Comparison of ENCODE assay signal across 19 cellular contexts in genomic region chr7:95421847-95422444, GRCh38. TPM values are rescaled to one million over a fixed set of nuclear protein-coding genes. Genes with fewer than 3 reads are reported as not detected.
A peak's percentile ranks its signal among the peaks of the same experiment; 100 is the strongest.
DNase-seq lines count a peak whose midpoint lies in the region; ATAC-seq and TF ChIP-seq lines count a peak whose summit lies in the region.
"Had no signal": no experiment of that assay in that cellular context is flagged by ENCODE, and none has a peak within 500 bp of the region (broad histone marks: within the 10 kb centered on the region; RNA-seq: fewer than 3 reads in every experiment).

No MANE protein-coding gene starts in this region.

- H3K27ac Mint-ChIP-seq in MCF 10A (ENCODE audit: low read depth, unreplicated experiment), result peak overlapping the region; percentile 78
- H3K27ac Mint-ChIP-seq: activated CD4-positive, alpha-beta T cell treated with anti-CD3 and anti-CD28 coated beads, Interleukin-2, amount 10 ng/mL, durations not matched to agents 24 days and 14 days; activated naive CD4-positive, alpha-beta T cell treated with anti-CD3 and anti-CD28 coated beads, Interleukin-2, amount 10 ng/mL, durations not matched to agents 7 days and 5 days had no signal

- no peak overlapping the region for H3K4me3 Mint-ChIP-seq in MCF 10A (ENCODE audit: unreplicated experiment)
- H3K4me3 Mint-ChIP-seq: activated CD4-positive, alpha-beta T cell treated with anti-CD3 and anti-CD28 coated beads, Interleukin-2, amount 10 ng/mL, durations not matched to agents 24 days and 14 days; activated naive CD4-positive, alpha-beta T cell treated with anti-CD3 and anti-CD28 coated beads, Interleukin-2, amount 10 ng/mL, durations not matched to agents 7 days and 5 days had no signal

- peaks cover 31% of the 10 kb centered on the region for H3K4me1 Mint-ChIP-seq in MCF 10A (ENCODE audit: insufficient read depth, unreplicated experiment)
- H3K4me1 Mint-ChIP-seq: activated CD4-positive, alpha-beta T cell treated with anti-CD3 and anti-CD28 coated beads, Interleukin-2, amount 10 ng/mL, durations not matched to agents 24 days and 14 days; activated naive CD4-positive, alpha-beta T cell treated with anti-CD3 and anti-CD28 coated beads, Interleukin-2, amount 10 ng/mL, durations not matched to agents 7 days and 5 days had no signal

- H3K4me3 ChIP-seq in mammary epithelial cell (replicated peaks in 1 of 3; ENCODE audit: insufficient read depth in 1 of 3, low read depth in 2 of 3, low read length in 3 of 3), result no peak overlapping the region
- no peak overlapping the region for H3K4me3 ChIP-seq in cardiac fibroblast (replicated peaks in 1 of 2; ENCODE audit: low read depth in 2 of 2, low read length in 2 of 2)
- H3K4me3 ChIP-seq in left lung, result no peak overlapping the region
- H3K4me3 ChIP-seq: sigmoid colon had no signal

- no peaks in the 10 kb centered on the region for H3K9me3 Mint-ChIP-seq in MCF 10A (ENCODE audit: unreplicated experiment)
- H3K9me3 Mint-ChIP-seq: activated CD4-positive, alpha-beta T cell treated with anti-CD3 and anti-CD28 coated beads, Interleukin-2, amount 10 ng/mL, durations not matched to agents 24 days and 14 days; activated naive CD4-positive, alpha-beta T cell treated with anti-CD3 and anti-CD28 coated beads, Interleukin-2, amount 10 ng/mL, durations not matched to agents 7 days and 5 days had no signal

- H3K4me2 ChIP-seq in mammary epithelial cell (ENCODE audit: insufficient read depth, low read depth, low read length), result no peak overlapping the region

- peak; percentile 22 for ATAC-seq in left lung
- no peak for ATAC-seq in HG03521 (IDR thresholded peaks at IDR 0.05; ENCODE audit: unreplicated experiment)
- ATAC-seq in GM18870 (IDR thresholded peaks at IDR 0.05; ENCODE audit: unreplicated experiment), result no peak
- no peak for ATAC-seq in HG03520 (IDR thresholded peaks at IDR 0.05; ENCODE audit: unreplicated experiment)

- no peaks in the 10 kb centered on the region for H4K20me1 ChIP-seq in mammary epithelial cell (ENCODE audit: insufficient read depth, low read length)

- in situ Hi-C loops in mammary epithelial cell (cut with MboI; ENCODE audit: low sequenced_read_pairs in 2 of 2), result no loop called here

- H3K9me3 ChIP-seq in mammary epithelial cell (replicated peaks; ENCODE audit: insufficient read depth, low read length) (no peaks in the 10 kb centered on the region), left lung (no peaks in the 10 kb centered on the region)
- H3K9me3 ChIP-seq: sigmoid colon had no signal

- H3K27me3 ChIP-seq in mammary epithelial cell (ENCODE audit: insufficient read depth, low read length) (no peaks in the 10 kb centered on the region), left lung (no peaks in the 10 kb centered on the region)
- H3K27me3 ChIP-seq: sigmoid colon had no signal

- peaks cover 16% of the 10 kb centered on the region for H3K79me2 ChIP-seq in mammary epithelial cell (ENCODE audit: insufficient read depth, low read length)

- intact Hi-C loops in MCF 10A (cut with micrococcal nuclease) (no loop called here), mammary epithelial cell (cut with micrococcal nuclease) (no loop called here), left lung (cut with DNase I) (no loop called here)

- TF ChIP-seq CTCF in MCF 10A (IDR thresholded peaks at IDR 0.05; ENCODE audit: unreplicated experiment), result no peak
- no peak for TF ChIP-seq CTCF in mammary epithelial cell (conservative IDR thresholded peaks at IDR 0.05 in 1 of 2, IDR thresholded peaks at IDR 0.05 in 1 of 2; ENCODE audit: extremely low read depth in 1 of 2, insufficient read depth in 1 of 2, low read depth in 1 of 2, low read length in 2 of 2)
- no peak for TF ChIP-seq CTCF in cardiac fibroblast (IDR thresholded peaks at IDR 0.05; ENCODE audit: low read depth, low read length)
- TF ChIP-seq CTCF in left lung (IDR thresholded peaks at IDR 0.05), result no peak

- dilution Hi-C loops in mammary epithelial cell (cut with HindIII; ENCODE audit: low sequenced_read_pairs), result no loop called here

- H3K9ac ChIP-seq in mammary epithelial cell (ENCODE audit: insufficient read depth, low read length), result no peak overlapping the region

- H3K36me3 Mint-ChIP-seq in MCF 10A (ENCODE audit: insufficient read depth, unreplicated experiment), result peaks cover 54% of the 10 kb centered on the region
- H3K36me3 Mint-ChIP-seq: activated naive CD4-positive, alpha-beta T cell treated with anti-CD3 and anti-CD28 coated beads, Interleukin-2, amount 10 ng/mL, durations not matched to agents 7 days and 5 days had no signal

- no TSS peak for BruUV-seq in MCF 10A (replicated peaks; lab: Mats Ljungman, UMichigan)
- BruUV-seq in mammary epithelial cell (replicated peaks; lab: Mats Ljungman, UMichigan), result no TSS peak

- no peaks in the 10 kb centered on the region for H3K4me1 ChIP-seq in mammary epithelial cell (ENCODE audit: insufficient read depth, low read length)
- peaks cover 5 to 16% of the 10 kb centered on the region in 2 donors for H3K4me1 ChIP-seq in left lung

- H2AFZ ChIP-seq in mammary epithelial cell (ENCODE audit: low read depth, low read length), result no peak overlapping the region

- H3K36me3 ChIP-seq in mammary epithelial cell (ENCODE audit: insufficient read depth, low read length) (peaks cover 3% of the 10 kb centered on the region), left lung (peaks cover 0 to 11% of the 10 kb centered on the region in 2 donors)

- H3K27me3 Mint-ChIP-seq in MCF 10A (ENCODE audit: insufficient read depth, unreplicated experiment), result no peaks in the 10 kb centered on the region
- H3K27me3 Mint-ChIP-seq: activated CD4-positive, alpha-beta T cell treated with anti-CD3 and anti-CD28 coated beads, Interleukin-2, amount 10 ng/mL, durations not matched to agents 24 days and 14 days had no signal

- CTCF ChIA-PET in MCF 10A (lab: Yijun Ruan, JAX) (interaction anchor here (0.7 to 1.0 kb wide), 3 partner anchors 50 to 55 kb away, joined by 3 to 4 read pairs (median 4); no protein-coding TSS in a partner anchor), mammary epithelial cell (lab: Charles Lee; ENCODE audit: low non-redundant PET) (no interaction called here)

- no peak overlapping the region for H3K27ac ChIP-seq in mammary epithelial cell (ENCODE audit: insufficient read depth, low read depth, low read length)
- H3K27ac ChIP-seq in left lung, result peak overlapping the region in 1 of 2 donors; percentile 7
- H3K27ac ChIP-seq: C4-2B, sigmoid colon had no signal

- POLR2A ChIA-PET in MCF 10A (lab: Yijun Ruan, JAX), result no interaction called here

- no peak for DNase-seq in MCF 10A (ENCODE audit: unreplicated experiment)
- DNase-seq in mammary epithelial cell, result no peak
- peak; percentile 14 to 19 for DNase-seq in cardiac fibroblast (ENCODE audit: low read depth in 2 of 2)
- no peak for DNase-seq in left lung
- DNase-seq in NCI-H2227 treated with DMSO at 0.1 percent for 48 hours (lab: John Stamatoyannopoulos, UW), result no peak
- DNase-seq: 8988T; activated CD4-positive, alpha-beta T cell treated with anti-CD3 and anti-CD28 coated beads, Interleukin-2, amount 10 ng/mL, durations not matched to agents 24 days and 14 days; activated naive CD4-positive, alpha-beta T cell treated with anti-CD3 and anti-CD28 coated beads, Interleukin-2, amount 10 ng/mL, durations not matched to agents 7 days and 5 days; DMS79 treated with DMSO at 0.1 percent for 48 hours; KBM-7; NCI-H1417; sigmoid colon; stimulated activated CD4-positive, alpha-beta T cell treated with anti-CD3 and anti-CD28 coated beads, Interleukin-4, amount 100 ng/mL, for 24 hours had no signal

RNA-seq across cellular contexts. Expression of gene PON2, which starts 12.9 kb away (rescaled TPM):
- 120 and 140 TPM in 2 replicates for total RNA-seq in MCF 10A (2022)
- total RNA-seq in mammary epithelial cell, result 10 to 100 TPM; 61.2 to 89.2 TPM
- 52.1 TPM for polyA plus RNA-seq in mammary epithelial cell
- 23.1 TPM for polyA minus RNA-seq in mammary epithelial cell
- 100 to 1,000 TPM; 192 to 277 TPM for total RNA-seq in left lung

RNA-seq across cellular contexts. Expression of gene PON3, which starts 25.8 kb away (rescaled TPM):
- not detected in 2 replicates for total RNA-seq in MCF 10A (2022)
- total RNA-seq in mammary epithelial cell, result under 1 TPM in 1 of 2 donors, not detected in 1; 0.50 TPM
- polyA plus RNA-seq in mammary epithelial cell, result 0.69 TPM
- not detected for polyA minus RNA-seq in mammary epithelial cell
- 10 to 100 TPM; 19.7 to 49.3 TPM for total RNA-seq in left lung
- total RNA-seq: activated CD4-positive, alpha-beta T cell treated with anti-CD3 and anti-CD28 coated beads, Interleukin-2, amount 10 ng/mL, durations not matched to agents 24 days and 14 days; glomerular endothelial cell; H4 had no signal

Comparison
In these comparisons a context has a peak if more than half of its experiments do, and no peak if none do; other contexts are left out.
1. DNase-seq: peak in cardiac fibroblast (2 of 2); none in MCF 10A (single experiment), mammary epithelial cell (single experiment), left lung (0 of 2) and NCI-H2227 treated with DMSO at 0.1 percent for 48 hours (single experiment).
2. RNA of gene PON3, which starts 25.8 kb away (total RNA-seq): 19.7 to 49.3 TPM in left lung; 0.50 TPM in mammary epithelial cell and not detected in MCF 10A; every median in the first group is over 10 times any median in the second.